8 cellular contexts compared by ENCODE assay signal in genomic region chr1:24503003-24503751, GRCh38. TPM values are rescaled to one million over a fixed set of nuclear protein-coding genes. Genes with fewer than 3 reads are reported as not detected.
DNase-seq lines count a peak whose midpoint lies in the region; ATAC-seq and TF ChIP-seq lines count a peak whose summit lies in the region.

No MANE protein-coding gene starts in this region.

- H3K27ac ChIP-seq in WERI-Rb-1, result peak overlapping the region; percentile 95
- H3K27ac ChIP-seq in esophagus squamous epithelium, result peak overlapping the region; percentile 89 to 94 (median 92)

- TF ChIP-seq CTCF in WERI-Rb-1 (IDR thresholded peaks at IDR 0.05; ENCODE audit: low read depth, low read length), result no peak
- TF ChIP-seq CTCF in esophagus squamous epithelium (IDR thresholded peaks at IDR 0.05), result no peak
- TF ChIP-seq CTCF in osteocyte (IDR thresholded peaks at IDR 0.05), result no peak

- peaks cover 21% of the 10 kb centered on the region for H3K4me1 Mint-ChIP-seq in osteocyte (ENCODE audit: unreplicated experiment)

- peak overlapping the region; percentile 78 for H3K27ac Mint-ChIP-seq in osteocyte (ENCODE audit: unreplicated experiment)

- intact Hi-C loops in esophagus squamous epithelium (cut with DNase I), result no loop called here

- H3K4me3 Mint-ChIP-seq in osteocyte (ENCODE audit: unreplicated experiment), result peak overlapping the region; percentile 82

- H3K27me3 Mint-ChIP-seq in osteocyte (ENCODE audit: unreplicated experiment), result peaks cover 4% of the 10 kb centered on the region

- H3K27me3 ChIP-seq in WERI-Rb-1 (ENCODE audit: insufficient read depth, low read depth, severe bottlenecking) (no peaks in the 10 kb centered on the region), esophagus squamous epithelium (no peaks in the 10 kb centered on the region)

- H3K4me1 ChIP-seq in esophagus squamous epithelium, result peaks cover 5 to 48% (median 13%) of the 10 kb centered on the region in 3 donors

- no peaks in the 10 kb centered on the region for H3K9me3 Mint-ChIP-seq in osteocyte (ENCODE audit: unreplicated experiment)

- peak; percentile 32 for DNase-seq in stimulated activated CD4-positive, alpha-beta T cell treated with anti-CD3 and anti-CD28 coated beads, Interleukin-4, amount 100 ng/mL, for 24 hours
- no peak for DNase-seq in stimulated activated CD4-positive, alpha-beta T cell treated with anti-CD3 and anti-CD28 coated beads, Interleukin-1b, Interleukin-23, amount 100 ng/mL, for 48 hours
- DNase-seq in WERI-Rb-1, result peak; percentile 16
- no peak for DNase-seq in esophagus squamous epithelium (lab: John Stamatoyannopoulos, UW)
- DNase-seq in osteocyte (ENCODE audit: extremely low spot score, unreplicated experiment), result no peak
- no peak for DNase-seq in AG08396 (ENCODE audit: low spot score)
- DNase-seq in NCI-H2081 treated with DMSO at 0.1 percent for 48 hours (lab: John Stamatoyannopoulos, UW), result no peak

- no peak for ATAC-seq in GM21390 (IDR thresholded peaks at IDR 0.05; ENCODE audit: unreplicated experiment)

- 2 to 3% methylated on average over 30 to 34 of the region's 61 CpGs for WGBS in esophagus squamous epithelium, 2 donors

- peak in 1 of 4 donors; percentile 3 for TF ChIP-seq POLR2A in esophagus squamous epithelium (IDR thresholded peaks at IDR 0.05)

- H3K36me3 ChIP-seq in WERI-Rb-1 (no peaks in the 10 kb centered on the region), esophagus squamous epithelium (peaks cover 0 to 6% (median 0%) of the 10 kb centered on the region in 3 donors)

- H3K4me3 ChIP-seq in WERI-Rb-1 (ENCODE audit: low read depth, low read length) (peak overlapping the region; percentile 86), esophagus squamous epithelium (peak overlapping the region; percentile 64 to 87 (median 68))

- H3K36me3 Mint-ChIP-seq in osteocyte (ENCODE audit: unreplicated experiment), result no peaks in the 10 kb centered on the region

- H3K9me3 ChIP-seq in WERI-Rb-1 (ENCODE audit: severe bottlenecking) (no peaks in the 10 kb centered on the region), esophagus squamous epithelium (no peaks in the 10 kb centered on the region)

RNA-seq across cellular contexts. Expression of gene RCAN3, which starts 0.5 kb away (rescaled TPM):
- total RNA-seq in esophagus squamous epithelium (10 to 100 TPM; 14.4 to 24.1 (median 18.6) TPM), osteocyte (9.8 and 10.3 TPM in 2 replicates)

RNA-seq across cellular contexts. Expression of gene NCMAP, which starts 52.7 kb away (rescaled TPM):
- total RNA-seq in esophagus squamous epithelium (under 1 TPM in 2 of 4 donors, not detected in 2; 0.12 to 0.19 TPM), osteocyte (not detected in 2 replicates)

Comparison
In these comparisons a context has a peak if more than half of its experiments do, and no peak if none do; other contexts are left out.
1. DNase-seq: peak in stimulated activated CD4-positive, alpha-beta T cell treated with anti-CD3 and anti-CD28 coated beads, Interleukin-4, amount 100 ng/mL, for 24 hours (single experiment) and WERI-Rb-1 (single experiment); none in stimulated activated CD4-positive, alpha-beta T cell treated with anti-CD3 and anti-CD28 coated beads, Interleukin-1b, Interleukin-23, amount 100 ng/mL, for 48 hours (single experiment), esophagus squamous epithelium (single experiment), osteocyte (single experiment), AG08396 (single experiment) and NCI-H2081 treated with DMSO at 0.1 percent for 48 hours (single experiment).